Comparison of ENCODE assay signal across 22 cellular contexts in the genomic region with DNA sequence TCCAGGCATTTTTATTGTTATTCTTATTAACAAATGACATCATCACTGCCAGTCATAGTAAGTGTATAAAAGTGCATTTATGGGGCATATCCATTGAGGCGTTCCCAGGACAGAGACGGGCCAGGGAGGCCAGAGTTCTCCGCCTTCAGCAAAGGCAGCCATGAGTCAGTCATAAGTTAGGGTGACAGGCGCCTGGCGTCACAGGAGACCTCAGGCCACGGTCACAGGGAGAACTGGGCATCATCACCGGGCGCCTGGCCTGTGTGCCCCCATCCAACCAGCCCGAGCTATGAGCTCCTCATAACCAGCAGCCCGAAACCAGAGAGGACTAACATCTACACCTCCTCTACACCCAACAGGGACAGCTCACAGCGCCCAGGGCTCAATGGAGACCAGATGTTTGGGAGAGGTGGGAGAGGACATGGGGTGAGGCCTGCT.
DNase-seq lines count a peak whose midpoint lies in the region; ATAC-seq and TF ChIP-seq lines count a peak whose summit lies in the region.
"Had no signal": no experiment of that assay in that cellular context is flagged by ENCODE, and none has a peak within 500 bp of the region (broad histone marks: within the 10 kb centered on the region; RNA-seq: fewer than 3 reads in every experiment).

No MANE protein-coding gene starts in this region.

- no peak for TF ChIP-seq CTCF in body of pancreas (IDR thresholded peaks at IDR 0.05)
- no peak for TF ChIP-seq CTCF in lower lobe of right lung (IDR thresholded peaks at IDR 0.05)
- no peak for TF ChIP-seq CTCF in upper lobe of left lung (IDR thresholded peaks at IDR 0.05)
- no peak for TF ChIP-seq CTCF in Calu3 (IDR thresholded peaks at IDR 0.05; ENCODE audit: unreplicated experiment)

- no peaks in the 10 kb centered on the region for H3K36me3 Mint-ChIP-seq in activated naive CD4-positive, alpha-beta T cell treated with anti-CD3 and anti-CD28 coated beads for 36 hours (ENCODE audit: low read depth)
- no peaks in the 10 kb centered on the region for H3K36me3 Mint-ChIP-seq in Calu3 (ENCODE audit: insufficient read depth, unreplicated experiment)

- 61 to 85% methylated on average over 6 to 11 of the region's 11 CpGs for WGBS in body of pancreas, 2 donors
- WGBS in upper lobe of left lung, 2 donors: 89 to 93% methylated on average over 5 to 11 of the region's 11 CpGs

- H3K9me3 Mint-ChIP-seq in activated naive CD4-positive, alpha-beta T cell treated with anti-CD3 and anti-CD28 coated beads for 36 hours: peaks cover 13% of the 10 kb centered on the region
- H3K9me3 Mint-ChIP-seq in Calu3 (ENCODE audit: low read depth, unreplicated experiment): peaks cover 14% of the 10 kb centered on the region

- no peaks in the 10 kb centered on the region for H3K27me3 Mint-ChIP-seq in activated naive CD4-positive, alpha-beta T cell treated with anti-CD3 and anti-CD28 coated beads for 36 hours (ENCODE audit: low read depth)
- H3K27me3 Mint-ChIP-seq in Calu3 (ENCODE audit: unreplicated experiment): peaks cover 19% of the 10 kb centered on the region
- H3K27me3 Mint-ChIP-seq: activated T-helper 17 cell treated with anti-CD3 and anti-CD28 coated beads, Interleukin-2, amount 50 U/mL, for 72 hours had no signal

- BruUV-seq in Calu3 (replicated peaks; lab: Mats Ljungman, UMichigan): no TSS peak

- DNase-seq in activated naive CD4-positive, alpha-beta T cell treated with anti-CD3 and anti-CD28 coated beads, Interleukin-2, amount 50 U/mL, for 16 hours: peak; percentile 0
- DNase-seq in activated naive CD4-positive, alpha-beta T cell treated with anti-CD3 and anti-CD28 coated beads for 36 hours: no peak
- DNase-seq in body of pancreas (peak in 3 of 4 donors; percentile 1 to 8 (median 8)), lower lobe of right lung (peak; percentile 42), upper lobe of left lung (peak; percentile 14 to 34), Calu3 (no peak), H7 (no peak)
- DNase-seq: activated CD4-positive, alpha-beta T cell treated with anti-CD3 and anti-CD28 coated beads for 1 hour; erythroblast; GDM1; H9; NCI-H1694 treated with DMSO at 0.1 percent for 48 hours; NCI-H2227 treated with DMSO at 0.1 percent for 48 hours; occipital lobe; PC-9; stimulated activated naive CD4-positive, alpha-beta T cell treated with Interleukin-2 at 50 U/mL for 16 hours; T-helper 2 cell had no signal

- H3K36me3 ChIP-seq in body of pancreas (replicated peaks in 1 of 2; ENCODE audit: insufficient read depth in 1 of 2, low read depth in 2 of 2): no peaks in the 10 kb centered on the region
- no peaks in the 10 kb centered on the region for H3K36me3 ChIP-seq in lower lobe of right lung
- no peaks in the 10 kb centered on the region for H3K36me3 ChIP-seq in upper lobe of left lung
- no peaks in the 10 kb centered on the region for H3K36me3 ChIP-seq in H7 (replicated peaks; ENCODE audit: control insufficient read depth, insufficient read depth, low read length)
- H3K36me3 ChIP-seq: adrenal gland, cardiac muscle cell, right lobe of liver had no signal

- no peak overlapping the region for H3K27ac Mint-ChIP-seq in activated naive CD4-positive, alpha-beta T cell treated with anti-CD3 and anti-CD28 coated beads for 36 hours
- no peak overlapping the region for H3K27ac Mint-ChIP-seq in Calu3 (ENCODE audit: unreplicated experiment)
- H3K27ac Mint-ChIP-seq: activated T-helper 17 cell treated with anti-CD3 and anti-CD28 coated beads, Interleukin-2, amount 50 U/mL, for 72 hours had no signal

- intact Hi-C loops in activated naive CD4-positive, alpha-beta T cell treated with anti-CD3 and anti-CD28 coated beads for 36 hours (cut with micrococcal nuclease): no loop called here
- intact Hi-C loops in body of pancreas (cut with DNase I) (no loop called here), lower lobe of right lung (cut with DNase I) (no loop called here), Calu3 (cut with micrococcal nuclease; ENCODE audit: unreplicated experiment) (no loop called here)

- TF ChIP-seq EP300 in upper lobe of left lung (IDR thresholded peaks at IDR 0.05): no peak

- H3K4me1 ChIP-seq in body of pancreas (peaks cover 17% of the 10 kb centered on the region), lower lobe of right lung (peaks cover 9% of the 10 kb centered on the region), upper lobe of left lung (peaks cover 3 to 16% (median 8%) of the 10 kb centered on the region in 4 donors)
- H3K4me1 ChIP-seq: adrenal gland had no signal

- H3K9me3 ChIP-seq in body of pancreas (no peaks in the 10 kb centered on the region), lower lobe of right lung (peaks cover 4% of the 10 kb centered on the region), upper lobe of left lung (peaks cover 0 to 3% (median 0%) of the 10 kb centered on the region in 4 donors)
- H3K9me3 ChIP-seq: adrenal gland, right lobe of liver had no signal

- no peak overlapping the region for H3K4me3 Mint-ChIP-seq in activated naive CD4-positive, alpha-beta T cell treated with anti-CD3 and anti-CD28 coated beads for 36 hours
- no peak overlapping the region for H3K4me3 Mint-ChIP-seq in Calu3 (ENCODE audit: low read depth, unreplicated experiment)
- H3K4me3 Mint-ChIP-seq: activated T-helper 17 cell treated with anti-CD3 and anti-CD28 coated beads, Interleukin-2, amount 50 U/mL, for 72 hours; H9 had no signal

- H3K27ac ChIP-seq in body of pancreas: no peak overlapping the region
- H3K27ac ChIP-seq in lower lobe of right lung: no peak overlapping the region
- no peak overlapping the region for H3K27ac ChIP-seq in upper lobe of left lung
- H3K27ac ChIP-seq: adrenal gland, cardiac muscle cell, PC-9, right lobe of liver had no signal

- TF ChIP-seq POLR2A in body of pancreas (IDR thresholded peaks at IDR 0.05): no peak
- no peak for TF ChIP-seq POLR2A in upper lobe of left lung (IDR thresholded peaks at IDR 0.05)

- ATAC-seq in body of pancreas (no peak), lower lobe of right lung (no peak), upper lobe of left lung (ENCODE audit: low FRiP score in 2 of 2) (no peak), HG03520 (IDR thresholded peaks at IDR 0.05; ENCODE audit: unreplicated experiment) (no peak)
- ATAC-seq: activated T-helper 17 cell treated with anti-CD3 and anti-CD28 coated beads, Interleukin-2, amount 50 U/mL, for 72 hours had no signal

- H3K27me3 ChIP-seq in body of pancreas: no peaks in the 10 kb centered on the region
- no peaks in the 10 kb centered on the region for H3K27me3 ChIP-seq in lower lobe of right lung (ENCODE audit: low read depth)
- no peaks in the 10 kb centered on the region for H3K27me3 ChIP-seq in upper lobe of left lung
- H3K27me3 ChIP-seq in H7 (ENCODE audit: control insufficient read depth, insufficient read depth, low read length): no peaks in the 10 kb centered on the region
- H3K27me3 ChIP-seq: adrenal gland, cardiac muscle cell, right lobe of liver had no signal

- H3K4me3 ChIP-seq in body of pancreas (no peak overlapping the region), lower lobe of right lung (no peak overlapping the region), upper lobe of left lung (no peak overlapping the region), H7 (ENCODE audit: insufficient read depth, low read depth, low read length) (no peak overlapping the region)
- H3K4me3 ChIP-seq: adrenal gland, cardiac muscle cell, PC-9, right lobe of liver had no signal

- CTCF ChIA-PET in activated naive CD4-positive, alpha-beta T cell treated with anti-CD3 and anti-CD28 coated beads for 36 hours (lab: Charles Lee): no interaction called here
- CTCF ChIA-PET in Calu3 (lab: Charles Lee): no interaction called here

- H3K4me1 Mint-ChIP-seq in activated naive CD4-positive, alpha-beta T cell treated with anti-CD3 and anti-CD28 coated beads for 36 hours (ENCODE audit: low read depth): no peaks in the 10 kb centered on the region
- peaks cover 19% of the 10 kb centered on the region for H3K4me1 Mint-ChIP-seq in Calu3 (ENCODE audit: low read depth, unreplicated experiment)
- H3K4me1 Mint-ChIP-seq: activated T-helper 17 cell treated with anti-CD3 and anti-CD28 coated beads, Interleukin-2, amount 50 U/mL, for 72 hours had no signal

Comparison
In these comparisons a context has a peak if more than half of its experiments do, and no peak if none do; other contexts are left out.
1. DNase-seq: peak in activated naive CD4-positive, alpha-beta T cell treated with anti-CD3 and anti-CD28 coated beads, Interleukin-2, amount 50 U/mL, for 16 hours (single experiment), body of pancreas (3 of 4), lower lobe of right lung (single experiment) and upper lobe of left lung (2 of 2); none in activated naive CD4-positive, alpha-beta T cell treated with anti-CD3 and anti-CD28 coated beads for 36 hours (single experiment), Calu3 (single experiment) and H7 (single experiment).